In genomic region chr17:76382305-76382802, GRCh38 we compare ENCODE assay signal across 8 cellular contexts. TPM values are rescaled to one million over a fixed set of nuclear protein-coding genes. Genes with fewer than 3 reads are reported as not detected.
A peak's percentile ranks its signal among the peaks of the same experiment; 100 is the strongest.
DNase-seq lines count a peak whose midpoint lies in the region; ATAC-seq and TF ChIP-seq lines count a peak whose summit lies in the region.

No MANE protein-coding gene starts in this region.

- no peak for ATAC-seq in activated T-helper 17 cell treated with anti-CD3 and anti-CD28 coated beads, Interleukin-2, amount 50 U/mL, for 72 hours (replicated peaks)
- no peak for ATAC-seq in HG03342 (IDR thresholded peaks at IDR 0.05; ENCODE audit: unreplicated experiment)
- ATAC-seq in HG02642 (IDR thresholded peaks at IDR 0.05; ENCODE audit: poor library complexity, unreplicated experiment) = no peak

- no peaks in the 10 kb centered on the region for H3K9me3 Mint-ChIP-seq in HFFc6
- no peaks in the 10 kb centered on the region for H3K9me3 Mint-ChIP-seq in activated T-helper 17 cell treated with anti-CD3 and anti-CD28 coated beads, Interleukin-2, amount 50 U/mL, for 72 hours

- H3K27ac Mint-ChIP-seq in HFFc6 = peak overlapping the region; percentile 85
- no peak overlapping the region for H3K27ac Mint-ChIP-seq in activated T-helper 17 cell treated with anti-CD3 and anti-CD28 coated beads, Interleukin-2, amount 50 U/mL, for 72 hours

- TF ChIP-seq CTCF in HFFc6 (IDR thresholded peaks at IDR 0.05) = no peak
- TF ChIP-seq CTCF in right atrium auricular region (IDR thresholded peaks at IDR 0.05) = no peak

- H3K9me3 ChIP-seq in right atrium auricular region = no peaks in the 10 kb centered on the region

- H3K4me1 ChIP-seq in right atrium auricular region = peaks cover 0 to 37% of the 10 kb centered on the region in 2 donors

- H3K36me3 ChIP-seq in right atrium auricular region = no peaks in the 10 kb centered on the region

- no peaks in the 10 kb centered on the region for H3K27me3 ChIP-seq in right atrium auricular region

- H3K4me1 Mint-ChIP-seq in HFFc6 (ENCODE audit: low read depth) = peaks cover 20% of the 10 kb centered on the region
- no peaks in the 10 kb centered on the region for H3K4me1 Mint-ChIP-seq in activated T-helper 17 cell treated with anti-CD3 and anti-CD28 coated beads, Interleukin-2, amount 50 U/mL, for 72 hours

- peak overlapping the region; percentile 58 to 68 for H3K4me3 ChIP-seq in right atrium auricular region
- peak overlapping the region; percentile 71 for H3K4me3 ChIP-seq in skeletal muscle cell (ENCODE audit: low read depth, low read length)

- H3K4me3 Mint-ChIP-seq in HFFc6 = peak overlapping the region; percentile 90
- peak overlapping the region; percentile 91 for H3K4me3 Mint-ChIP-seq in activated T-helper 17 cell treated with anti-CD3 and anti-CD28 coated beads, Interleukin-2, amount 50 U/mL, for 72 hours

- peaks cover 13% of the 10 kb centered on the region for H3K36me3 Mint-ChIP-seq in HFFc6 (ENCODE audit: low read depth)
- H3K36me3 Mint-ChIP-seq in activated T-helper 17 cell treated with anti-CD3 and anti-CD28 coated beads, Interleukin-2, amount 50 U/mL, for 72 hours (ENCODE audit: low read depth) = no peaks in the 10 kb centered on the region

- H3K27ac ChIP-seq in right atrium auricular region = peak overlapping the region; percentile 87 to 94

- H3K27me3 Mint-ChIP-seq in HFFc6 (ENCODE audit: insufficient read depth) = peaks cover 6% of the 10 kb centered on the region
- no peaks in the 10 kb centered on the region for H3K27me3 Mint-ChIP-seq in activated T-helper 17 cell treated with anti-CD3 and anti-CD28 coated beads, Interleukin-2, amount 50 U/mL, for 72 hours

- DNase-seq in HFFc6 (no peak), right atrium auricular region (ENCODE audit: low spot score) (no peak), skeletal muscle cell (ENCODE audit: low read depth) (no peak), T-helper 9 cell (no peak)
- DNase-seq in central memory CD4-positive, alpha-beta T cell = no peak

RNA-seq across cellular contexts. Expression of gene SPHK1, which starts 2.1 kb away (rescaled TPM):
- 10 to 100 TPM; 53.9 to 68.1 (median 55.7) TPM for total RNA-seq in HFFc6 (2021; fragmentation: NEBNext Ultra II Directional; extraction: Animal tissue kit (Norgen Biotek cat#: 25700))
- 10 to 100 TPM; 10.5 to 12.4 TPM for total RNA-seq in activated T-helper 17 cell treated with anti-CD3 and anti-CD28 coated beads, Interleukin-2, amount 50 U/mL, for 72 hours
- total RNA-seq in right atrium auricular region = 10 to 100 TPM in 1 of 2 donors, 1 to 10 TPM in 1; 6.4 to 16.8 TPM

RNA-seq across cellular contexts. Expression of gene PRPSAP1, which starts 28.6 kb away (rescaled TPM):
- total RNA-seq in HFFc6 (2021; fragmentation: NEBNext Ultra II Directional; extraction: Animal tissue kit (Norgen Biotek cat#: 25700)) = 10 to 100 TPM; 32.6 to 37.4 (median 35.1) TPM
- 10 to 100 TPM; 24.5 to 29.7 TPM for total RNA-seq in activated T-helper 17 cell treated with anti-CD3 and anti-CD28 coated beads, Interleukin-2, amount 50 U/mL, for 72 hours
- 10 to 100 TPM; 33.7 to 34.0 TPM for total RNA-seq in right atrium auricular region
